Comparison of ENCODE assay signal across 14 cellular contexts in genomic region chr5:5738797-5739489, GRCh38.
A peak's percentile ranks its signal among the peaks of the same experiment; 100 is the strongest.
DNase-seq lines count a peak whose midpoint lies in the region; ATAC-seq lines count a peak whose summit lies in the region.
"Had no signal": no experiment of that assay in that cellular context is flagged by ENCODE, and none has a peak within 500 bp of the region (broad histone marks: within the 10 kb centered on the region; RNA-seq: fewer than 3 reads in every experiment).

No MANE protein-coding gene starts in this region.

- peak; percentile 78 for ATAC-seq in GM19372 (IDR thresholded peaks at IDR 0.05; ENCODE audit: low read depth, unreplicated experiment)
- peak; percentile 81 for ATAC-seq in HG02623 (IDR thresholded peaks at IDR 0.05; ENCODE audit: unreplicated experiment)
- peak; percentile 79 for ATAC-seq in HG03354 (IDR thresholded peaks at IDR 0.05; ENCODE audit: poor library complexity, severe bottlenecking, unreplicated experiment)

- DNase-seq in MV-4-11 (lab: John Stamatoyannopoulos, UW) (no peak), NCI-H2227 treated with DMSO at 0.1 percent for 48 hours (lab: John Stamatoyannopoulos, UW) (no peak), GF-D8 (lab: John Stamatoyannopoulos, UW) (no peak), T1000 (lab: John Stamatoyannopoulos, UW) (no peak)
- DNase-seq: activated CD4-positive, alpha-beta T cell treated with anti-CD3 and anti-CD28 coated beads, Interleukin-2, amount 50 U/mL, for 48 hours; Calu3; Kasumi-1; OCI-M1; T-helper 1 cell; testis had no signal

- H3K9me3 ChIP-seq in BLaER1 treated with 17β-estradiol and CSF1 and Interleukin-3, amounts not matched to agents 10 nM and 100 nM (replicated peaks in 1 of 11): peaks cover 11 to 13% (median 13%) of the 10 kb centered on the region in 11 experiments
- H3K9me3 ChIP-seq: testis had no signal

- H3K27ac ChIP-seq in BLaER1 treated with 17β-estradiol and CSF1 and Interleukin-3, amounts not matched to agents 10 nM and 100 nM: peak overlapping the region in 1 of 11 experiments; percentile 14; a peak in 1 of 22 replicates
- H3K27ac ChIP-seq: testis had no signal

- H3K27me3 ChIP-seq in BLaER1 treated with 17β-estradiol and CSF1 and Interleukin-3, amounts not matched to agents 10 nM and 100 nM: no peaks in the 10 kb centered on the region
- H3K27me3 ChIP-seq: testis had no signal

- H3K4me1 ChIP-seq in BLaER1 treated with 17β-estradiol and CSF1 and Interleukin-3, amounts not matched to agents 10 nM and 100 nM: peaks cover 5 to 38% (median 28%) of the 10 kb centered on the region in 10 experiments; a peak in 19 of 20 replicates
- H3K4me1 ChIP-seq: testis had no signal

- no peak overlapping the region for H3K9ac ChIP-seq in BLaER1 treated with 17β-estradiol and CSF1 and Interleukin-3, amounts not matched to agents 10 nM and 100 nM

- peak overlapping the region in 9 of 11 experiments; percentile 20 to 74 (median 64); a peak in 17 of 22 replicates for H3K4me2 ChIP-seq in BLaER1 treated with 17β-estradiol and CSF1 and Interleukin-3, amounts not matched to agents 10 nM and 100 nM

- no peak overlapping the region for H3K4me3 ChIP-seq in BLaER1 treated with 17β-estradiol and CSF1 and Interleukin-3, amounts not matched to agents 10 nM and 100 nM
- H3K4me3 ChIP-seq: testis had no signal

- no peaks in the 10 kb centered on the region for H3K36me3 ChIP-seq in BLaER1 treated with 17β-estradiol and CSF1 and Interleukin-3, amounts not matched to agents 10 nM and 100 nM

- H4K20me1 ChIP-seq in BLaER1 treated with 17β-estradiol and CSF1 and Interleukin-3, amounts not matched to agents 10 nM and 100 nM: no peaks in the 10 kb centered on the region
